1 cellular context compared by ENCODE assay signal in genomic region chr16:1026784-1027415, GRCh38.
A peak's percentile ranks its signal among the peaks of the same experiment; 100 is the strongest.
TF ChIP-seq lines count a peak whose summit lies in the region.

No MANE protein-coding gene starts in this region.

TF ChIP-seq in Ishikawa, 13 proteins besides CTCF, POLR2A, EP300 and RAD21 (continued from another document):
- no peak for TF ChIP-seq CREB1 (IDR thresholded peaks at IDR 0.05; ENCODE audit: low read depth)
- TF ChIP-seq MAX (IDR thresholded peaks at IDR 0.05): 0 out of 2 replicates have a peak, but pooled peaks have one; percentile 37
- no peak for TF ChIP-seq EGR1 (IDR thresholded peaks at IDR 0.05)
- TF ChIP-seq TEAD4 (IDR thresholded peaks at IDR 0.05): no peak
